1 cellular context compared by ENCODE assay signal in the genomic region with DNA sequence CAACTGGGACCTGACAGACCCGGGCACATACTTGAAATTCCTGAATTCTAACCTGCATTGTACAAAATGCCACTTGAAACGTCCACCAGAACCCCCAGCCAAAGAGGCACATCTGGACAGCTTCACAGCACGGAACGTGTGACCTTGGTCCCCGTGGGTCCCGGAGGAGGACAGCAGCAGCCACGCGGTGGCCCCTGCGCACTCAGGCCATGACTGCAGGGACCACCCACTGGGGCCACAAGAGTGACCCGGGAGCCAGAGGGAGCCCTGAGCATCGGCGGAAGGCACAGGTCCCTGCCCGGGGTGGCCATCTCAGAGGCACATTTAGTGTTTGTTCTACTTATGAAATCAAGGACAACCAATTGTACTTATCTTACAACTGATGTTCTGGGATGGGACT.
TF ChIP-seq lines count a peak whose summit lies in the region.

No MANE protein-coding gene starts in this region.

TF ChIP-seq in K562, 482 proteins besides CTCF, POLR2A, EP300 and RAD21:
- peak; percentile 63 for TF ChIP-seq POLR2G (IDR thresholded peaks at IDR 0.05; ENCODE audit: low read depth, low read length)
- peak; percentile 53 for TF ChIP-seq RBFOX2 (IDR thresholded peaks at IDR 0.05; ENCODE audit: low read depth, low read length)
- TF ChIP-seq CBX8 (IDR thresholded peaks at IDR 0.05; ENCODE audit: borderline replicate concordance, extremely low read depth, low read depth, low read length, poor library complexity, severe bottlenecking) = no peak
